Comparison of ENCODE assay signal across 8 cellular contexts in the genomic region with DNA sequence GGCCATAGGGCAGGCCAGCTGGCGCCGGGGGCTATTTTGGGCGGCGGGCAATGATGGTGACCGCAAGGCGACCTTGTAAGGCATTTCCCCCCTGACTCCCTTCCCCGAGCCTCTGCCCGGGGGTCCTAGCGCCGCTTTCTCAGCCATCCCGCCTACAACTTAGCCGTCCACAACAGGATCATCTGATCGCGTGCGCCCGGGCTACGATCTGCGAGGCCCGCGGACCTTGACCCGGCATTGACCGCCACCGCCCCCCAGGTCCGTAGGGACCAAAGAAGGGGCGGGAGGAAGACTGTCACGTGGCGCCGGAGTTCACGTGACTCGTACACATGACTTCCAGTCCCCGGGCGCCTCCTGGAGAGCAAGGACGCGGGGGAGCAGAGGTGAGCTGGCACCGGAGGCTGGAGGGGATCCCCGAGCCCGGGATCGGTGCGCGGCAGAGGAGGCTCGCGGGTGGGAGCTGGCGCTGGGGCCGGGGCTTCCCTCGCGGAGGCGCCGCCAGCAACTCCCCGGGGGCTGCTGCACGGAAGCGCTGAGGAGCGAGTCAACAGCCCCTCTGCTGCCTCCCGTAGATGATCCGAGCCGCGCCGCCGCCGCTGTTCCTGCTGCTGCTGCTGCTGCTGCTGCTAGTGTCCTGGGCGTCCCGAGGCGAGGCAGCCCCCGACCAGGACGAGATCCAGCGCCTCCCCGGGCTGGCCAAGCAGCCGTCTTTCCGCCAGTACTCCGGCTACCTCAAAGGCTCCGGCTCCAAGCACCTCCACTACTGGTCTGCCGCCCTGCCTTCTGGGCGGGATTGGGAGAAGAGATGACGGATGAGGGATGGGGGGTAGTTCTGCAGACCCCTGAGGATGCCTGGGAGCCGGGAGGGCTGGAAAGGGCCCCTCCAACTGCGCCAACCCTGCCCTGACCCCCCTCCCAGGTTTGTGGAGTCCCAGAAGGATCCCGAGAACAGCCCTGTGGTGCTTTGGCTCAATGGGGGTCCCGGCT. TPM values are rescaled to one million over a fixed set of nuclear protein-coding genes. Genes with fewer than 3 reads are reported as not detected.
DNase-seq lines count a peak whose midpoint lies in the region; ATAC-seq and TF ChIP-seq lines count a peak whose summit lies in the region.

A gene (plus strand): TSS at position 339 of the 987 bp plus-strand sequence. CDS start 234 bp downstream, at position 573.
A gene with protein sequence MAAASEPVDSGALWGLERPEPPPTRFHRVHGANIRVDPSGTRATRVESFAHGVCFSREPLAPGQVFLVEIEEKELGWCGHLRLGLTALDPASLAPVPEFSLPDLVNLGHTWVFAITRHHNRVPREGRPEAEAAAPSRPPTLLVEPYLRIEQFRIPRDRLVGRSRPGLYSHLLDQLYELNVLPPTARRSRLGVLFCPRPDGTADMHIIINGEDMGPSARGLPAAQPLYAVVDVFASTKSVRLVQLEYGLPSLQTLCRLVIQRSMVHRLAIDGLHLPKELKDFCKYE (minus strand): TSS at position 212 of the 987 bp plus-strand sequence. CDS start 217 bp downstream, outside the sequence.

- in situ Hi-C loops in GM18951 (cut with MboI; ENCODE audit: low sequenced_read_pairs, unreplicated experiment): no loop called here

- DNase-seq in AG09319 (ENCODE audit: extremely low read depth, low read depth): peak; percentile 91
- peak; percentile 83 for DNase-seq in NCI-H510A (lab: John Stamatoyannopoulos, UW)
- peak; percentile 75 for DNase-seq in activated CD4-positive, alpha-beta T cell treated with anti-CD3 and anti-CD28 coated beads, Interleukin-2, amount 50 U/mL, for 1 hour
- peak; percentile 63 for DNase-seq in dedifferentiated amniotic fluid mesenchymal stem cell (ENCODE audit: extremely low spot score)
- DNase-seq in left lung: peak; percentile 93 to 97
- DNase-seq in stimulated activated CD4-positive, alpha-beta T cell treated with anti-CD3 and anti-CD28 coated beads, Interleukin-2, amount 100 ng/mL, for 4 hours (ENCODE audit: low read depth): peak; percentile 83

- peak within 1 kb of the TSS; percentile 94 to 97 for H3K4me3 ChIP-seq in left lung

- intact Hi-C loops in left lung (cut with DNase I): no loop called here

- peaks cover 0 to 53% of the 10 kb centered on the region in 2 donors for H3K36me3 ChIP-seq in left lung

- H3K9me3 ChIP-seq in left lung: no peaks in the 10 kb centered on the region

- peak within 1 kb of the TSS; percentile 78 to 85 for H3K27ac ChIP-seq in left lung

- peaks cover 10 to 42% of the 10 kb centered on the region in 2 donors for H3K4me1 ChIP-seq in left lung

- TF ChIP-seq POLR2A in GM18951 (IDR thresholded peaks at IDR 0.05; ENCODE audit: extremely low read depth, insufficient read depth, insufficient read length): peak; percentile 81

- TF ChIP-seq CTCF in AG09319 (IDR thresholded peaks at IDR 0.05; ENCODE audit: low read depth, low read length) (no peak; the same call in 1 of the 2 replicates), left lung (IDR thresholded peaks at IDR 0.05) (peak in 1 of 2 donors; percentile 10)

- ATAC-seq in HG03196 (IDR thresholded peaks at IDR 0.05; ENCODE audit: unreplicated experiment) (peak; percentile 68), left lung (peak; percentile 87)

- H3K27me3 ChIP-seq in left lung: no peaks in the 10 kb centered on the region

RNA-seq across cellular contexts. Expression of the first gene that starts in this region (rescaled TPM):
- 100 to 1,000 TPM; 234 to 268 TPM for total RNA-seq in left lung

RNA-seq across cellular contexts. Expression of the second gene that starts in this region (rescaled TPM):
- 1 to 10 TPM; 4.0 to 4.3 TPM for total RNA-seq in left lung

Comparison
In these comparisons a context has a peak if more than half of its experiments do, and no peak if none do; other contexts are left out.
1. Peak in every context shown above with its lines: DNase-seq, ATAC-seq, H3K4me3 ChIP-seq and H3K27ac ChIP-seq.